In genomic region chr2:26534865-26535662, GRCh38 we compare ENCODE assay signal across 20 cellular contexts. TPM values are rescaled to one million over a fixed set of nuclear protein-coding genes. Genes with fewer than 3 reads are reported as not detected.
"Had no signal": no experiment of that assay in that cellular context is flagged by ENCODE, and none has a peak within 500 bp of the region (broad histone marks: within the 10 kb centered on the region; RNA-seq: fewer than 3 reads in every experiment).

No MANE protein-coding gene starts in this region.

- H3K9me3 ChIP-seq: adrenal gland, ovary, right lobe of liver, tibial nerve, vagina had no signal

- H3K27ac ChIP-seq: adrenal gland, foreskin keratinocyte, ovary, right lobe of liver, SK-N-MC, tibial nerve, vagina had no signal

- H3K36me3 ChIP-seq: adrenal gland, ovary, right lobe of liver, tibial nerve, vagina had no signal

- H3K4me3 ChIP-seq: adrenal gland, lung, ovary, right lobe of liver, SK-N-MC, tibial nerve, vagina had no signal

- DNase-seq: activated CD4-positive, alpha-beta memory T cell treated with anti-CD3 and anti-CD28 coated beads for 36 hours; activated CD4-positive, alpha-beta T cell treated with anti-CD3 and anti-CD28 coated beads for 36 hours; activated T-cell treated with anti-CD3 and anti-CD28 coated beads for 4 hours; adrenal gland; foreskin keratinocyte; hippocampal formation; midbrain; ovary; stimulated activated naive CD4-positive, alpha-beta T cell treated with Interleukin-2 at 50 U/mL for 16 hours had no signal

- H3K4me3 Mint-ChIP-seq: activated CD4-positive, alpha-beta memory T cell treated with anti-CD3 and anti-CD28 coated beads for 36 hours; activated CD4-positive, alpha-beta T cell treated with anti-CD3 and anti-CD28 coated beads for 36 hours; activated naive CD4-positive, alpha-beta T cell treated with anti-CD3 and anti-CD28 coated beads, Interleukin-2, amount 50 U/mL, for 24 hours; T-helper 2 cell treated with Interferon-gamma antibody and Interleukin-4, amounts not matched to agents 5 μg/mL and 100 μg/mL, for 36 hours had no signal

- ATAC-seq: activated CD4-positive, alpha-beta T cell treated with anti-CD3 and anti-CD28 coated beads for 36 hours; foreskin keratinocyte; right lobe of liver had no signal

- H3K27me3 Mint-ChIP-seq: activated CD4-positive, alpha-beta memory T cell treated with anti-CD3 and anti-CD28 coated beads for 36 hours; activated CD4-positive, alpha-beta T cell treated with anti-CD3 and anti-CD28 coated beads for 36 hours; activated naive CD4-positive, alpha-beta T cell treated with anti-CD3 and anti-CD28 coated beads, Interleukin-2, amount 50 U/mL, for 24 hours had no signal

- H3K27ac Mint-ChIP-seq: activated CD4-positive, alpha-beta memory T cell treated with anti-CD3 and anti-CD28 coated beads for 36 hours; activated CD4-positive, alpha-beta T cell treated with anti-CD3 and anti-CD28 coated beads for 36 hours; activated T-helper 2 cell treated with anti-CD3 and anti-CD28 coated beads, Interferon-gamma antibody, Interleukin-2, Interleukin-4, amounts not matched to agents 10 μg/mL and 5 μg/mL and 100 μg/mL, durations not matched to agents 14 hours and 24 hours and 36 hours; T-helper 2 cell treated with Interferon-gamma antibody and Interleukin-4, amounts not matched to agents 5 μg/mL and 100 μg/mL, for 36 hours had no signal

- H3K9me3 Mint-ChIP-seq: activated CD4-positive, alpha-beta memory T cell treated with anti-CD3 and anti-CD28 coated beads for 36 hours; activated naive CD4-positive, alpha-beta T cell treated with anti-CD3 and anti-CD28 coated beads, Interleukin-2, amount 50 U/mL, for 24 hours; activated T-helper 2 cell treated with anti-CD3 and anti-CD28 coated beads, Interferon-gamma antibody, Interleukin-2, Interleukin-4, amounts not matched to agents 10 μg/mL and 5 μg/mL and 100 μg/mL, durations not matched to agents 14 hours and 24 hours and 36 hours; T-helper 2 cell treated with Interferon-gamma antibody and Interleukin-4, amounts not matched to agents 5 μg/mL and 100 μg/mL, for 36 hours had no signal

- H3K36me3 Mint-ChIP-seq: activated CD4-positive, alpha-beta memory T cell treated with anti-CD3 and anti-CD28 coated beads for 36 hours; activated naive CD4-positive, alpha-beta T cell treated with anti-CD3 and anti-CD28 coated beads, Interleukin-2, amount 50 U/mL, for 24 hours had no signal

- H3K4me1 ChIP-seq: adrenal gland, foreskin keratinocyte, right lobe of liver, tibial nerve, vagina had no signal

- H3K27me3 ChIP-seq: adrenal gland, ovary, right lobe of liver, vagina had no signal

- H3K4me1 Mint-ChIP-seq: activated CD4-positive, alpha-beta T cell treated with anti-CD3 and anti-CD28 coated beads for 36 hours; activated naive CD4-positive, alpha-beta T cell treated with anti-CD3 and anti-CD28 coated beads, Interleukin-2, amount 50 U/mL, for 24 hours had no signal

RNA-seq across cellular contexts. Expression of gene OTOF, which starts 57.1 kb away (rescaled TPM):
- total RNA-seq: epithelial cell of proximal tubule, fibroblast of lung, foreskin keratinocyte had no signal
- polyA plus RNA-seq: fibroblast of lung, foreskin keratinocyte, neural cell had no signal
